Comparison of ENCODE assay signal across 15 cellular contexts in genomic region chr9:82890401-82890800, GRCh38.
DNase-seq lines count a peak whose midpoint lies in the region; ATAC-seq and TF ChIP-seq lines count a peak whose summit lies in the region.
"Had no signal": no experiment of that assay in that cellular context is flagged by ENCODE, and none has a peak within 500 bp of the region (broad histone marks: within the 10 kb centered on the region; RNA-seq: fewer than 3 reads in every experiment).

No MANE protein-coding gene starts in this region.

- no peak for ATAC-seq in DND-41 (ENCODE audit: insufficient read depth, low read depth)
- ATAC-seq: CD8-positive, alpha-beta T cell had no signal

- peaks cover 14% of the 10 kb centered on the region for H3K4me1 Mint-ChIP-seq in endodermal cell

- DNase-seq in DND-41 (no peak), endodermal cell (no peak), NCI-H2196 treated with DMSO at 0.1 percent for 48 hours (lab: John Stamatoyannopoulos, UW; ENCODE audit: unreplicated experiment) (no peak), NCI-H2227 treated with DMSO at 0.1 percent for 48 hours (lab: John Stamatoyannopoulos, UW) (no peak), NCI-H1105 treated with DMSO at 0.1 percent for 48 hours (lab: John Stamatoyannopoulos, UW) (no peak)
- DNase-seq in activated naive CD4-positive, alpha-beta T cell treated with Interleukin-2 at 50 U/mL for 16 hours, result no peak
- DNase-seq: 8988T; CD8-positive, alpha-beta T cell; COR-L47; DMS 273 treated with DMSO at 0.1 percent for 48 hours; DMS53; GF-D8 had no signal

- peaks cover 2% of the 10 kb centered on the region for H3K9me3 Mint-ChIP-seq in endodermal cell
- H3K9me3 Mint-ChIP-seq: CD8-positive, alpha-beta T cell had no signal

- peaks cover 8% of the 10 kb centered on the region for H3K36me3 Mint-ChIP-seq in endodermal cell (ENCODE audit: low read depth)
- H3K36me3 Mint-ChIP-seq: CD8-positive, alpha-beta T cell had no signal

- 0 out of 2 replicates have a peak overlapping the region, but pooled peaks have one; percentile 30 for H2AFZ ChIP-seq in DND-41 (ENCODE audit: low read depth, low read length)

- TF ChIP-seq CTCF in DND-41 (IDR thresholded peaks at IDR 0.05; ENCODE audit: borderline replicate concordance, extremely low read depth, low read length, poor library complexity, severe bottlenecking), result no peak
- TF ChIP-seq CTCF in endodermal cell (conservative IDR thresholded peaks at IDR 0.05), result no peak

- H3K27ac Mint-ChIP-seq in endodermal cell, result no peak overlapping the region
- H3K27ac Mint-ChIP-seq: CD8-positive, alpha-beta T cell had no signal

- no peaks in the 10 kb centered on the region for H3K9me3 ChIP-seq in DND-41 (ENCODE audit: insufficient read depth, low read length, severe bottlenecking)
- 0 out of 2 replicates have a peak, but pooled peaks cover 2% of the 10 kb centered on the region for H3K9me3 ChIP-seq in HUES6 (ENCODE audit: control insufficient read depth, insufficient read depth, low read depth, low read length)
- H3K9me3 ChIP-seq in endodermal cell (ENCODE audit: control insufficient read depth, low read length), result peaks cover 20% of the 10 kb centered on the region
- H3K9me3 ChIP-seq: BLaER1, HAP-1 had no signal

- 71 to 77% methylated on average over 4 of the region's 4 CpGs for WGBS in endodermal cell (ENCODE audit: insufficient coverage in 1 of 2, insufficient read length in 1 of 2), 2 experiments

- peak overlapping the region; percentile 37; the same call in 1 of the 2 replicates for H3K27ac ChIP-seq in DND-41 (ENCODE audit: low read length)
- peak overlapping the region; percentile 98 for H3K27ac ChIP-seq in HUES6 (ENCODE audit: low read depth, low read length)
- H3K27ac ChIP-seq in endodermal cell (ENCODE audit: low read depth, low read length), result no peak overlapping the region
- H3K27ac ChIP-seq: BLaER1 had no signal

- H3K79me2 ChIP-seq in DND-41 (ENCODE audit: insufficient read depth, low read length), result no peaks in the 10 kb centered on the region

- H3K36me3 ChIP-seq in DND-41 (ENCODE audit: insufficient read depth, low read length) (no peaks in the 10 kb centered on the region), HUES6 (ENCODE audit: control insufficient read depth, insufficient read depth, low read length) (peaks cover 50% of the 10 kb centered on the region), endodermal cell (ENCODE audit: control insufficient read depth, insufficient read depth, low read length) (no peaks in the 10 kb centered on the region)
- H3K36me3 ChIP-seq: BLaER1, HAP-1 had no signal

- no peaks in the 10 kb centered on the region for H4K20me1 ChIP-seq in DND-41 (ENCODE audit: insufficient read depth, low read length)
- H4K20me1 ChIP-seq: BLaER1 had no signal

- H3K4me1 ChIP-seq in DND-41 (ENCODE audit: insufficient read depth, low read length) (peaks cover 15% of the 10 kb centered on the region), HUES6 (ENCODE audit: control insufficient read depth, insufficient read depth, low read length) (peaks cover 44% of the 10 kb centered on the region), endodermal cell (ENCODE audit: control insufficient read depth, insufficient read depth, low read length) (peaks cover 2% of the 10 kb centered on the region)

- H3K9ac ChIP-seq in DND-41 (ENCODE audit: low read depth, low read length) (no peak overlapping the region), HUES6 (ENCODE audit: low read length) (peak overlapping the region; percentile 89), endodermal cell (ENCODE audit: extremely low read depth, low read length, poor library complexity, severe bottlenecking) (no peak overlapping the region)
- H3K9ac ChIP-seq: BLaER1 had no signal

- H3K4me2 ChIP-seq in DND-41 (ENCODE audit: insufficient read depth, low read length), result no peak overlapping the region; the same call in 1 of the 2 replicates
- H3K4me2 ChIP-seq: BLaER1 had no signal

- no peak overlapping the region for H3K4me3 ChIP-seq in DND-41 (ENCODE audit: low read depth in 1 of 2, low read length in 2 of 2)
- H3K4me3 ChIP-seq in HUES6 (ENCODE audit: low read depth, low read length), result peak overlapping the region; percentile 3; the same call in 1 of the 2 replicates
- H3K4me3 ChIP-seq in endodermal cell (ENCODE audit: low read length), result peak overlapping the region; percentile 37
- H3K4me3 ChIP-seq: BLaER1, HAP-1 had no signal

- no peak overlapping the region for H3K4me3 Mint-ChIP-seq in endodermal cell
- H3K4me3 Mint-ChIP-seq: CD8-positive, alpha-beta T cell had no signal

- H3K27me3 Mint-ChIP-seq in endodermal cell (ENCODE audit: insufficient read depth), result no peaks in the 10 kb centered on the region

- H3K27me3 ChIP-seq in DND-41 (ENCODE audit: insufficient read depth, low read length, poor library complexity) (no peaks in the 10 kb centered on the region), HUES6 (ENCODE audit: control insufficient read depth, insufficient read depth, low read length) (no peaks in the 10 kb centered on the region), endodermal cell (ENCODE audit: control insufficient read depth, insufficient read depth, low read length, poor library complexity, severe bottlenecking) (no peaks in the 10 kb centered on the region)
- H3K27me3 ChIP-seq: BLaER1 had no signal

Comparison
In these comparisons a context has a peak if more than half of its experiments do, and no peak if none do; other contexts are left out.
1. H3K4me3 ChIP-seq: peak in HUES6 (single experiment) and endodermal cell (single experiment); none in DND-41 (0 of 2).